ENCODE assay signal across 8 cellular contexts in genomic region chr3:81760215-81760614, GRCh38. TPM values are rescaled to one million over a fixed set of nuclear protein-coding genes. Genes with fewer than 3 reads are reported as not detected.
DNase-seq lines count a peak whose midpoint lies in the region; ATAC-seq and TF ChIP-seq lines count a peak whose summit lies in the region.

No MANE protein-coding gene starts in this region.

- peak overlapping the region; percentile 89 for H3K4me3 Mint-ChIP-seq in activated CD8-positive, alpha-beta memory T cell treated with anti-CD3 and anti-CD28 coated beads, Interleukin-2, amount 10 ng/mL, durations not matched to agents 7 days and 5 days
- peak overlapping the region; percentile 92 for H3K4me3 Mint-ChIP-seq in activated naive CD8-positive, alpha-beta T cell treated with anti-CD3 and anti-CD28 coated beads for 36 hours

- CTCF ChIA-PET in activated CD8-positive, alpha-beta memory T cell treated with anti-CD3 and anti-CD28 coated beads, Interleukin-2, amount 10 ng/mL, durations not matched to agents 7 days and 5 days (lab: Charles Lee) = no interaction called here

- WGBS in thyroid gland, 2 donors = 62 to 73% methylated on average over 3 of the region's 3 CpGs

- no peaks in the 10 kb centered on the region for H3K27me3 ChIP-seq in thyroid gland

- peak overlapping the region in 1 of 3 donors; percentile 57 for H3K4me3 ChIP-seq in thyroid gland (replicated peaks in 1 of 3)

- no peaks in the 10 kb centered on the region for H3K36me3 ChIP-seq in thyroid gland

- no peak for TF ChIP-seq POLR2A in thyroid gland (IDR thresholded peaks at IDR 0.05)

- H3K9me3 ChIP-seq in thyroid gland = no peaks in the 10 kb centered on the region

- peaks cover 18 to 22% of the 10 kb centered on the region in 2 donors for H3K4me1 ChIP-seq in thyroid gland

- ATAC-seq in activated CD8-positive, alpha-beta memory T cell treated with anti-CD3 and anti-CD28 coated beads, Interleukin-2, amount 10 ng/mL, durations not matched to agents 7 days and 5 days = no peak

- peaks cover 4% of the 10 kb centered on the region for H3K9me3 Mint-ChIP-seq in activated CD8-positive, alpha-beta memory T cell treated with anti-CD3 and anti-CD28 coated beads, Interleukin-2, amount 10 ng/mL, durations not matched to agents 7 days and 5 days (ENCODE audit: low read depth)
- H3K9me3 Mint-ChIP-seq in activated naive CD8-positive, alpha-beta T cell treated with anti-CD3 and anti-CD28 coated beads for 36 hours = peaks cover 16% of the 10 kb centered on the region

- peak overlapping the region; percentile 98 to 99 (median 99) for H3K27ac ChIP-seq in thyroid gland

- intact Hi-C loops in thyroid gland (cut with DNase I) = no loop called here

- TF ChIP-seq CTCF in thyroid gland (IDR thresholded peaks at IDR 0.05) = no peak

- H3K27ac Mint-ChIP-seq in activated CD8-positive, alpha-beta memory T cell treated with anti-CD3 and anti-CD28 coated beads, Interleukin-2, amount 10 ng/mL, durations not matched to agents 7 days and 5 days = peak overlapping the region; percentile 98
- peak overlapping the region; percentile 98 for H3K27ac Mint-ChIP-seq in activated naive CD8-positive, alpha-beta T cell treated with anti-CD3 and anti-CD28 coated beads for 36 hours

- DNase-seq in activated CD8-positive, alpha-beta memory T cell treated with anti-CD3 and anti-CD28 coated beads, Interleukin-2, amount 10 ng/mL, durations not matched to agents 7 days and 5 days = no peak
- no peak for DNase-seq in activated CD8-positive, alpha-beta memory T cell treated with anti-CD3 and anti-CD28 coated beads, Interleukin-2, amount 50 U/mL, for 48 hours
- DNase-seq in activated naive CD8-positive, alpha-beta T cell treated with anti-CD3 and anti-CD28 coated beads for 36 hours = no peak
- DNase-seq in kidney tubule cell (ENCODE audit: low spot score) (peak; percentile 11), thyroid gland (no peak), NCI-H446 (lab: John Stamatoyannopoulos, UW) (no peak)
- DNase-seq in stimulated activated CD4-positive, alpha-beta T cell treated with anti-CD3 and anti-CD28 coated beads, Interleukin-2, amount 100 ng/mL, for 48 hours = no peak
- no peak for DNase-seq in stimulated activated CD4-positive, alpha-beta T cell treated with anti-CD3 and anti-CD28 coated beads, Interleukin-15, amount 100 ng/mL, for 24 hours

- H3K27me3 Mint-ChIP-seq in activated CD8-positive, alpha-beta memory T cell treated with anti-CD3 and anti-CD28 coated beads, Interleukin-2, amount 10 ng/mL, durations not matched to agents 7 days and 5 days = no peaks in the 10 kb centered on the region
- no peaks in the 10 kb centered on the region for H3K27me3 Mint-ChIP-seq in activated naive CD8-positive, alpha-beta T cell treated with anti-CD3 and anti-CD28 coated beads for 36 hours

- peaks cover 26% of the 10 kb centered on the region for H3K4me1 Mint-ChIP-seq in activated CD8-positive, alpha-beta memory T cell treated with anti-CD3 and anti-CD28 coated beads, Interleukin-2, amount 10 ng/mL, durations not matched to agents 7 days and 5 days
- peaks cover 30% of the 10 kb centered on the region for H3K4me1 Mint-ChIP-seq in activated naive CD8-positive, alpha-beta T cell treated with anti-CD3 and anti-CD28 coated beads for 36 hours

- H3K36me3 Mint-ChIP-seq in activated CD8-positive, alpha-beta memory T cell treated with anti-CD3 and anti-CD28 coated beads, Interleukin-2, amount 10 ng/mL, durations not matched to agents 7 days and 5 days = peaks cover 42% of the 10 kb centered on the region
- peaks cover 49% of the 10 kb centered on the region for H3K36me3 Mint-ChIP-seq in activated naive CD8-positive, alpha-beta T cell treated with anti-CD3 and anti-CD28 coated beads for 36 hours

RNA-seq across cellular contexts. Expression of gene GBE1, which starts 1.2 kb away (rescaled TPM):
- total RNA-seq in activated CD8-positive, alpha-beta memory T cell treated with anti-CD3 and anti-CD28 coated beads, Interleukin-2, amount 10 ng/mL, durations not matched to agents 7 days and 5 days = 10 to 100 TPM; 18.0 to 21.4 TPM
- total RNA-seq in activated naive CD8-positive, alpha-beta T cell treated with anti-CD3 and anti-CD28 coated beads for 36 hours = 10 to 100 TPM; 69.2 to 70.4 TPM
- total RNA-seq in thyroid gland = 10 to 100 TPM; 33.4 to 58.4 (median 40.8) TPM
